ENCODE assay signal across 1 cellular context in genomic region chr3:108127301-108127988, GRCh38.
TF ChIP-seq lines count a peak whose summit lies in the region.

No MANE protein-coding gene starts in this region.

TF ChIP-seq in GM12878, 131 proteins besides CTCF, POLR2A, EP300 and RAD21 (continued from another document):
- no peak for TF ChIP-seq BCLAF1 (IDR thresholded peaks at IDR 0.05)
- no peak; the same call in 1 of the 2 replicates for TF ChIP-seq MTA3 (IDR thresholded peaks at IDR 0.05; ENCODE audit: borderline replicate concordance, low read length)
- TF ChIP-seq IKZF2 (IDR thresholded peaks at IDR 0.05): no peak
- no peak for TF ChIP-seq SMAD5 (IDR thresholded peaks at IDR 0.05; ENCODE audit: low read depth)
- no peak for TF ChIP-seq ZBED1 (IDR thresholded peaks at IDR 0.05; ENCODE audit: borderline replicate concordance)
- peak; percentile 50; the same call in 1 of the 2 replicates for TF ChIP-seq ZBTB40 (IDR thresholded peaks at IDR 0.05; ENCODE audit: borderline replicate concordance)
- 0 out of 2 replicates have a peak, but pooled peaks have one; percentile 28 for TF ChIP-seq PKNOX1 (IDR thresholded peaks at IDR 0.05)
- TF ChIP-seq SMC3 (IDR thresholded peaks at IDR 0.05; ENCODE audit: borderline replicate concordance, low read length): no peak
- TF ChIP-seq E2F4 (IDR thresholded peaks at IDR 0.05; ENCODE audit: low read depth, low read length): no peak
- TF ChIP-seq MXI1 (IDR thresholded peaks at IDR 0.05; ENCODE audit: low read depth, low read length): peak; percentile 82; the same call in 1 of the 2 replicates
- no peak for TF ChIP-seq ESRRA (IDR thresholded peaks at IDR 0.05; ENCODE audit: low read length)
- no peak for TF ChIP-seq FOXK2 (IDR thresholded peaks at IDR 0.05)
- 0 out of 2 replicates have a peak, but pooled peaks have one; percentile 66 for TF ChIP-seq MLLT1 (IDR thresholded peaks at IDR 0.05)
- TF ChIP-seq RUNX3 (IDR thresholded peaks at IDR 0.05; ENCODE audit: low read length): peak; percentile 53
- peak; percentile 61; the same call in 1 of the 2 replicates for TF ChIP-seq HDGF (IDR thresholded peaks at IDR 0.05)
- 0 out of 2 replicates have a peak, but pooled peaks have one; percentile 19 for TF ChIP-seq WRNIP1 (IDR thresholded peaks at IDR 0.05; ENCODE audit: borderline replicate concordance, low read depth, low read length)
- TF ChIP-seq GABPA (IDR thresholded peaks at IDR 0.05; ENCODE audit: low read depth): peak; percentile 75; the same call in 1 of the 2 replicates
- no peak for TF ChIP-seq RELA (IDR thresholded peaks at IDR 0.05; ENCODE audit: borderline replicate concordance, partially characterized antibody)
- TF ChIP-seq POLR2AphosphoS5 (IDR thresholded peaks at IDR 0.05; ENCODE audit: low read length): peak; percentile 64
- TF ChIP-seq ETV6 (conservative IDR thresholded peaks at IDR 0.05 in 1 of 2, IDR thresholded peaks at IDR 0.05 in 1 of 2; ENCODE audit: borderline replicate concordance in 1 of 2, low read depth in 1 of 2): peak in 1 of 2 experiments; percentile 58; a peak in 1 of 4 replicates
- no peak for TF ChIP-seq ZZZ3 (IDR thresholded peaks at IDR 0.05; ENCODE audit: control insufficient read depth, insufficient read length, low read depth)
- TF ChIP-seq TCF12 (IDR thresholded peaks at IDR 0.05; ENCODE audit: low read depth, low read length): no peak
- 0 out of 2 replicates have a peak, but pooled peaks have one; percentile 72 for TF ChIP-seq NBN (IDR thresholded peaks at IDR 0.05)
- TF ChIP-seq SIN3A (IDR thresholded peaks at IDR 0.05; ENCODE audit: low read depth, low read length): 0 out of 2 replicates have a peak, but pooled peaks have one; percentile 38
- TF ChIP-seq MYC (IDR thresholded peaks at IDR 0.05; ENCODE audit: insufficient read depth, insufficient read length, insufficient replicate concordance, low read length, severe bottlenecking): no peak
